ENCODE assay signal across 8 cellular contexts in the genomic region with DNA sequence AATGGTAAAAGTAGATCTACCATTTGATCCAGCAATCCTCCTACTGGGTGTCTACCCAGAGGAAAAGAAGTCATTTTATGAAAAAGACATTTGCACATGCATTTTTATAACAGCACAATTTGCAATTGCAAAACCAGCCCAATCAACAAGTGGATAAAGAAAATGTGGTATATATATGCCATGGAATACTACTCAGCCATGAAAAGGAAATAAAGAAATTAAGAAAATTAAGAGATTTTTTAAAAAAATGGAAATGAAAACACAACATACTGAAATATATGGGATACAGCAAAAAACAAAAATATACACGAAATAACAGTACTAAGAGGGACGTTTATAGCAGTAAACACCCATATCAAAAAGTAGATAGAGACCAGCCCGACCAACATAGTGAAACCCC. TPM values are rescaled to one million over a fixed set of nuclear protein-coding genes. Genes with fewer than 3 reads are reported as not detected.
"Had no signal": no experiment of that assay in that cellular context is flagged by ENCODE, and none has a peak within 500 bp of the region (broad histone marks: within the 10 kb centered on the region; RNA-seq: fewer than 3 reads in every experiment).

No MANE protein-coding gene starts in this region.

- DNase-seq: GDM1, GF-D8 had no signal

- FAIRE-seq: GM12878, GM12891, GM12892, GM18507, GM19239 had no signal

- ATAC-seq: GM12878 had no signal

- H3K4me3 ChIP-seq: GM12878 had no signal

RNA-seq across cellular contexts. Expression of a gene that starts 58.9 kb away (rescaled TPM):
- total RNA-seq: G401, GM12878 had no signal
- polyA plus RNA-seq: GM12878 had no signal
